In the genomic region with DNA sequence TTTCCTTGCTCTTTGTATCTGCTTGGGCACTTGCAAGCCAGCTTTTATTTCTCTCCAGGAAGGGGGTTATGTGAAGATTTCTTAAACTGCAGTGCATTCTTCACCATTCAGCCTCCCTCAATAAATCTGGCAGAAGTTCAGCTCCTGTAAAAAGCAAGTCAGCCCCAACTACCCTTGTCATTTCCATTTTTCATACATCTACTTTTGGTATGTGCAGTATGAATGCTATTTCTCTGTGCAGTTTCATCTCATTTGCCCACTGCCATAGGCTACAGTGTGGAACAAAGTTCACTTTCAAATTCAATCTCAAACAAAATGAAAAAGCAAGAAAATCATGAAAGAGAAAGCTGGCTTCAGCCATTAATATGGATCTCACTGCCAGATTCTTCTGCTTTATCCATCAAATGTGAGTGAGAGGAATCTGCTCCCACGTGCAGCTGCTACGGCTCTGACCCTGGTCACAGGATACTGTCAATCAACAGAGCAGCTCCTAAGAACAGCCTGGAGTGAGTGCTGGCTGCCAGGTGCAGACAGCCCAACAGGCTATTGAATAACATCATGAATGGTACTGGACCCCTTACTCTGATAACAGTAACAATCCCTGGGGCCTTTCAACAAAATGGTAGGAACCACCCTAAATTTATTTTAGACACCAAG, we compare ENCODE assay signal across 13 cellular contexts.
A peak's percentile ranks its signal among the peaks of the same experiment; 100 is the strongest.
DNase-seq lines count a peak whose midpoint lies in the region; ATAC-seq and TF ChIP-seq lines count a peak whose summit lies in the region.
"Had no signal": no experiment of that assay in that cellular context is flagged by ENCODE, and none has a peak within 500 bp of the region (broad histone marks: within the 10 kb centered on the region; RNA-seq: fewer than 3 reads in every experiment).

No MANE protein-coding gene starts in this region.

- peaks cover 6% of the 10 kb centered on the region for H3K9me3 ChIP-seq in mucosa of descending colon

- intact Hi-C loops in MCF 10A (cut with micrococcal nuclease) = no loop called here
- intact Hi-C loops in mucosa of descending colon (cut with DNase I, micrococcal nuclease) = no loop called here

- BruUV-seq in MCF 10A (replicated peaks; lab: Mats Ljungman, UMichigan) = no TSS peak

- no peaks in the 10 kb centered on the region for H3K36me3 ChIP-seq in mucosa of descending colon (ENCODE audit: low read depth)
- H3K36me3 ChIP-seq: breast epithelium had no signal

- TF ChIP-seq CTCF in MCF 10A (IDR thresholded peaks at IDR 0.05; ENCODE audit: unreplicated experiment) (no peak), mucosa of descending colon (IDR thresholded peaks at IDR 0.05) (no peak)

- CTCF ChIA-PET in MCF 10A (lab: Yijun Ruan, JAX) = interaction anchor here (0.8 to 1.8 kb wide), 3 partner anchors 8 to 13 kb away, joined by 3 to 5 read pairs (median 3); no protein-coding TSS in a partner anchor

- POLR2A ChIA-PET in MCF 10A (lab: Yijun Ruan, JAX) = no interaction called here

- no peak overlapping the region for H3K4me3 ChIP-seq in mucosa of descending colon
- H3K4me3 ChIP-seq: breast epithelium had no signal

- ATAC-seq in stimulated activated memory B cell treated with anti-CD40 and anti-IgM and Interleukin-4, amounts not matched to agents 10 μg/mL and 1 μg/mL and 100 μg/mL, for 72 hours = no peak
- ATAC-seq in mucosa of descending colon = no peak
- ATAC-seq: activated T-helper 17 cell treated with anti-CD3 and anti-CD28 coated beads, Interleukin-2, amount 50 U/mL, for 72 hours; natural killer cell had no signal

- H3K4me1 Mint-ChIP-seq in stimulated activated memory B cell treated with anti-CD40 and anti-IgM and Interleukin-4, amounts not matched to agents 10 μg/mL and 1 μg/mL and 100 μg/mL, for 72 hours = no peaks in the 10 kb centered on the region
- H3K4me1 Mint-ChIP-seq in MCF 10A (ENCODE audit: insufficient read depth, unreplicated experiment) = no peaks in the 10 kb centered on the region
- H3K4me1 Mint-ChIP-seq: activated T-helper 17 cell treated with anti-CD3 and anti-CD28 coated beads, Interleukin-2, amount 50 U/mL, for 72 hours; B cell; natural killer cell had no signal

- no peaks in the 10 kb centered on the region for H3K27me3 Mint-ChIP-seq in stimulated activated memory B cell treated with anti-CD40 and anti-IgM and Interleukin-4, amounts not matched to agents 10 μg/mL and 1 μg/mL and 100 μg/mL, for 72 hours
- no peaks in the 10 kb centered on the region for H3K27me3 Mint-ChIP-seq in MCF 10A (ENCODE audit: insufficient read depth, unreplicated experiment)
- H3K27me3 Mint-ChIP-seq: activated T-helper 17 cell treated with anti-CD3 and anti-CD28 coated beads, Interleukin-2, amount 50 U/mL, for 72 hours; B cell; stimulated activated naive CD8-positive, alpha-beta T cell treated with anti-CD3 and anti-CD28 coated beads, Interleukin-15, Interleukin-2, amounts not matched to agents 100 ng/mL and 50 ng/mL, for 24 hours had no signal

- no peak overlapping the region for H3K27ac Mint-ChIP-seq in stimulated activated memory B cell treated with anti-CD40 and anti-IgM and Interleukin-4, amounts not matched to agents 10 μg/mL and 1 μg/mL and 100 μg/mL, for 72 hours
- H3K27ac Mint-ChIP-seq in MCF 10A (ENCODE audit: low read depth, unreplicated experiment) = no peak overlapping the region
- H3K27ac Mint-ChIP-seq: activated T-helper 17 cell treated with anti-CD3 and anti-CD28 coated beads, Interleukin-2, amount 50 U/mL, for 72 hours; B cell; natural killer cell; stimulated activated naive CD8-positive, alpha-beta T cell treated with anti-CD3 and anti-CD28 coated beads, Interleukin-15, Interleukin-2, amounts not matched to agents 100 ng/mL and 50 ng/mL, for 24 hours had no signal

- DNase-seq in DMS153 (lab: John Stamatoyannopoulos, UW) (peak; percentile 7), NCI-H1105 (lab: John Stamatoyannopoulos, UW) (peak; percentile 12), medulla oblongata (ENCODE audit: extremely low spot score) (peak; percentile 36), MCF 10A (ENCODE audit: unreplicated experiment) (no peak), mucosa of descending colon (no peak)
- DNase-seq in stimulated activated CD8-positive, alpha-beta memory T cell treated with anti-CD3 and anti-CD28 coated beads, Interleukin-4, amount 100 ng/mL, for 48 hours = no peak
- DNase-seq: natural killer cell had no signal

- H3K9me3 Mint-ChIP-seq in stimulated activated memory B cell treated with anti-CD40 and anti-IgM and Interleukin-4, amounts not matched to agents 10 μg/mL and 1 μg/mL and 100 μg/mL, for 72 hours = peaks cover 27% of the 10 kb centered on the region
- H3K9me3 Mint-ChIP-seq in MCF 10A (ENCODE audit: unreplicated experiment) = no peaks in the 10 kb centered on the region

- H3K4me1 ChIP-seq in mucosa of descending colon (ENCODE audit: low read depth) = no peaks in the 10 kb centered on the region
- H3K4me1 ChIP-seq: breast epithelium had no signal

- peak overlapping the region; percentile 79 for H3K27ac ChIP-seq in angular gyrus (ENCODE audit: low read depth, low read length)
- H3K27ac ChIP-seq: breast epithelium had no signal

- peaks cover 22% of the 10 kb centered on the region for H3K36me3 Mint-ChIP-seq in stimulated activated memory B cell treated with anti-CD40 and anti-IgM and Interleukin-4, amounts not matched to agents 10 μg/mL and 1 μg/mL and 100 μg/mL, for 72 hours
- H3K36me3 Mint-ChIP-seq in MCF 10A (ENCODE audit: insufficient read depth, unreplicated experiment) = no peaks in the 10 kb centered on the region

- no peak overlapping the region for H3K4me3 Mint-ChIP-seq in stimulated activated memory B cell treated with anti-CD40 and anti-IgM and Interleukin-4, amounts not matched to agents 10 μg/mL and 1 μg/mL and 100 μg/mL, for 72 hours
- no peak overlapping the region for H3K4me3 Mint-ChIP-seq in MCF 10A (ENCODE audit: unreplicated experiment)
- H3K4me3 Mint-ChIP-seq: activated T-helper 17 cell treated with anti-CD3 and anti-CD28 coated beads, Interleukin-2, amount 50 U/mL, for 72 hours; B cell; natural killer cell; stimulated activated naive CD8-positive, alpha-beta T cell treated with anti-CD3 and anti-CD28 coated beads, Interleukin-15, Interleukin-2, amounts not matched to agents 100 ng/mL and 50 ng/mL, for 24 hours had no signal

Comparison
In these comparisons a context has a peak if more than half of its experiments do, and no peak if none do; other contexts are left out.
1. DNase-seq: peak in DMS153 (single experiment), NCI-H1105 (single experiment) and medulla oblongata (single experiment); none in stimulated activated CD8-positive, alpha-beta memory T cell treated with anti-CD3 and anti-CD28 coated beads, Interleukin-4, amount 100 ng/mL, for 48 hours (single experiment), MCF 10A (single experiment) and mucosa of descending colon (0 of 3).